17 cellular contexts compared by ENCODE assay signal in genomic region chr12:10301103-10301502, GRCh38. TPM values are rescaled to one million over a fixed set of nuclear protein-coding genes. Genes with fewer than 3 reads are reported as not detected.
DNase-seq lines count a peak whose midpoint lies in the region; ATAC-seq and TF ChIP-seq lines count a peak whose summit lies in the region.
"Had no signal": no experiment of that assay in that cellular context is flagged by ENCODE, and none has a peak within 500 bp of the region (broad histone marks: within the 10 kb centered on the region; RNA-seq: fewer than 3 reads in every experiment).

No MANE protein-coding gene starts in this region.

- no peaks in the 10 kb centered on the region for H3K9me3 Mint-ChIP-seq in activated CD4-positive, alpha-beta memory T cell treated with anti-CD3 and anti-CD28 coated beads for 36 hours
- H3K9me3 Mint-ChIP-seq in activated CD4-positive, alpha-beta memory T cell treated with anti-CD3 and anti-CD28 coated beads, Interleukin-2, amount 10 ng/mL, durations not matched to agents 7 days and 5 days, result peaks cover 7% of the 10 kb centered on the region
- H3K9me3 Mint-ChIP-seq in activated CD8-positive, alpha-beta T cell treated with anti-CD3 and anti-CD28 coated beads, Interleukin-2, amount 10 ng/mL, durations not matched to agents 7 days and 5 days (ENCODE audit: insufficient read depth), result peaks cover 3% of the 10 kb centered on the region
- no peaks in the 10 kb centered on the region for H3K9me3 Mint-ChIP-seq in effector memory CD8-positive, alpha-beta T cell
- H3K9me3 Mint-ChIP-seq in endodermal cell, result peaks cover 32% of the 10 kb centered on the region
- H3K9me3 Mint-ChIP-seq: activated naive CD4-positive, alpha-beta T cell treated with anti-CD3 and anti-CD28 coated beads, Interleukin-2, amount 50 U/mL, for 24 hours had no signal

- no peaks in the 10 kb centered on the region for H3K36me3 ChIP-seq in endodermal cell (ENCODE audit: control insufficient read depth, insufficient read depth, low read length)
- H3K36me3 ChIP-seq: colonic mucosa had no signal

- POLR2A ChIA-PET in activated CD4-positive, alpha-beta memory T cell treated with anti-CD3 and anti-CD28 coated beads for 36 hours (lab: Charles Lee), result interaction anchor here (0.8 to 0.9 kb wide), 2 partner anchors 17 to 20 kb away, joined by 3 to 4 read pairs; no protein-coding TSS in a partner anchor
- POLR2A ChIA-PET in activated CD4-positive, alpha-beta memory T cell treated with anti-CD3 and anti-CD28 coated beads, Interleukin-2, amount 10 ng/mL, durations not matched to agents 7 days and 5 days (lab: Charles Lee), result no interaction called here
- POLR2A ChIA-PET in activated CD8-positive, alpha-beta T cell treated with anti-CD3 and anti-CD28 coated beads, Interleukin-2, amount 10 ng/mL, durations not matched to agents 7 days and 5 days (lab: Charles Lee), result interaction anchor here (1.0 kb wide), 1 partner anchor 21 kb away, joined by 3 read pairs; no protein-coding TSS in a partner anchor

- intact Hi-C loops in activated CD4-positive, alpha-beta memory T cell treated with anti-CD3 and anti-CD28 coated beads for 36 hours (cut with micrococcal nuclease), result loop anchor here (5.0 to 10.0 kb wide), 4 partner anchors 154 to 559 kb away; partner anchors contain the start of genes CLEC2B and STYK1

- no peak overlapping the region for H3K4me3 Mint-ChIP-seq in activated CD4-positive, alpha-beta memory T cell treated with anti-CD3 and anti-CD28 coated beads for 36 hours
- H3K4me3 Mint-ChIP-seq in activated CD4-positive, alpha-beta memory T cell treated with anti-CD3 and anti-CD28 coated beads, Interleukin-2, amount 10 ng/mL, durations not matched to agents 7 days and 5 days, result no peak overlapping the region
- no peak overlapping the region for H3K4me3 Mint-ChIP-seq in activated CD8-positive, alpha-beta T cell treated with anti-CD3 and anti-CD28 coated beads, Interleukin-2, amount 10 ng/mL, durations not matched to agents 7 days and 5 days
- peak overlapping the region; percentile 12 to 40 for H3K4me3 Mint-ChIP-seq in effector memory CD8-positive, alpha-beta T cell
- H3K4me3 Mint-ChIP-seq in endodermal cell, result no peak overlapping the region
- H3K4me3 Mint-ChIP-seq: activated naive CD4-positive, alpha-beta T cell treated with anti-CD3 and anti-CD28 coated beads, Interleukin-2, amount 50 U/mL, for 24 hours; naive thymus-derived CD8-positive, alpha-beta T cell had no signal

- no peak overlapping the region for H3K9ac ChIP-seq in endodermal cell (ENCODE audit: extremely low read depth, low read length, poor library complexity, severe bottlenecking)

- no peak overlapping the region for H3K27ac ChIP-seq in endodermal cell (ENCODE audit: low read depth, low read length)
- H3K27ac ChIP-seq: colonic mucosa had no signal

- peak; percentile 53 for DNase-seq in activated CD4-positive, alpha-beta memory T cell treated with anti-CD3 and anti-CD28 coated beads for 36 hours
- DNase-seq in activated CD4-positive, alpha-beta memory T cell treated with anti-CD3 and anti-CD28 coated beads, Interleukin-2, amount 10 ng/mL, durations not matched to agents 7 days and 5 days, result no peak
- DNase-seq in activated CD8-positive, alpha-beta T cell treated with anti-CD3 and anti-CD28 coated beads, Interleukin-2, amount 10 ng/mL, durations not matched to agents 7 days and 5 days, result no peak
- no peak for DNase-seq in effector memory CD8-positive, alpha-beta T cell
- peak; percentile 74 for DNase-seq in stimulated activated CD8-positive, alpha-beta memory T cell treated with anti-CD3 and anti-CD28 coated beads, Interleukin-4, amount 100 ng/mL, for 48 hours
- DNase-seq in endodermal cell (no peak), GM13977 (ENCODE audit: low spot score) (no peak), cerebellum (ENCODE audit: low spot score) (no peak)
- DNase-seq: activated CD4-positive, CD25-positive, alpha-beta regulatory T cell treated with anti-CD3 and anti-CD28 coated beads, Interleukin-2, amount 50 U/mL, for 72 hours; colonic mucosa; GOT3; naive thymus-derived CD8-positive, alpha-beta T cell; NCI-H1105; NCI-H226; substantia nigra had no signal

- no peak overlapping the region for H3K4me3 ChIP-seq in endodermal cell (ENCODE audit: low read length)
- H3K4me3 ChIP-seq: colonic mucosa had no signal

- CTCF ChIA-PET in activated CD4-positive, alpha-beta memory T cell treated with anti-CD3 and anti-CD28 coated beads for 36 hours (lab: Charles Lee), result interaction anchor here (1.0 kb wide), 1 partner anchor 21 kb away, joined by 3 read pairs; no protein-coding TSS in a partner anchor
- CTCF ChIA-PET in activated CD4-positive, alpha-beta memory T cell treated with anti-CD3 and anti-CD28 coated beads, Interleukin-2, amount 10 ng/mL, durations not matched to agents 7 days and 5 days (lab: Charles Lee), result no interaction called here
- CTCF ChIA-PET in activated CD8-positive, alpha-beta T cell treated with anti-CD3 and anti-CD28 coated beads, Interleukin-2, amount 10 ng/mL, durations not matched to agents 7 days and 5 days (lab: Charles Lee), result interaction anchor here (0.6 to 1.2 kb wide), 3 partner anchors 65 to 1707 kb away, joined by 3 to 6 read pairs (median 3); no protein-coding TSS in a partner anchor

- H3K27ac Mint-ChIP-seq in activated CD4-positive, alpha-beta memory T cell treated with anti-CD3 and anti-CD28 coated beads for 36 hours, result no peak overlapping the region
- no peak overlapping the region for H3K27ac Mint-ChIP-seq in activated CD4-positive, alpha-beta memory T cell treated with anti-CD3 and anti-CD28 coated beads, Interleukin-2, amount 10 ng/mL, durations not matched to agents 7 days and 5 days
- H3K27ac Mint-ChIP-seq in activated CD8-positive, alpha-beta T cell treated with anti-CD3 and anti-CD28 coated beads, Interleukin-2, amount 10 ng/mL, durations not matched to agents 7 days and 5 days, result no peak overlapping the region
- H3K27ac Mint-ChIP-seq in effector memory CD8-positive, alpha-beta T cell, result peak overlapping the region; percentile 62 to 84
- no peak overlapping the region for H3K27ac Mint-ChIP-seq in endodermal cell
- H3K27ac Mint-ChIP-seq: activated naive CD4-positive, alpha-beta T cell treated with anti-CD3 and anti-CD28 coated beads, Interleukin-2, amount 50 U/mL, for 24 hours had no signal

- in situ Hi-C loops in GM13977 (cut with MboI; ENCODE audit: low pct_unique_long_range_greater_than_20kb, low sequenced_read_pairs, unreplicated experiment), result no loop called here

- TF ChIP-seq CTCF in endodermal cell (conservative IDR thresholded peaks at IDR 0.05) (no peak), GM13977 (IDR thresholded peaks at IDR 0.05; ENCODE audit: extremely low read depth, insufficient read depth, missing control alignments) (no peak)

- peaks cover 49% of the 10 kb centered on the region for H3K4me1 Mint-ChIP-seq in activated CD4-positive, alpha-beta memory T cell treated with anti-CD3 and anti-CD28 coated beads for 36 hours (ENCODE audit: low read depth)
- H3K4me1 Mint-ChIP-seq in activated CD4-positive, alpha-beta memory T cell treated with anti-CD3 and anti-CD28 coated beads, Interleukin-2, amount 10 ng/mL, durations not matched to agents 7 days and 5 days, result peaks cover 26% of the 10 kb centered on the region
- peaks cover 53% of the 10 kb centered on the region for H3K4me1 Mint-ChIP-seq in activated CD8-positive, alpha-beta T cell treated with anti-CD3 and anti-CD28 coated beads, Interleukin-2, amount 10 ng/mL, durations not matched to agents 7 days and 5 days (ENCODE audit: low read depth)
- peaks cover 42 to 68% of the 10 kb centered on the region in 2 donors for H3K4me1 Mint-ChIP-seq in effector memory CD8-positive, alpha-beta T cell (ENCODE audit: low read depth in 2 of 2)
- no peaks in the 10 kb centered on the region for H3K4me1 Mint-ChIP-seq in endodermal cell

- no peaks in the 10 kb centered on the region for H3K4me1 ChIP-seq in endodermal cell (ENCODE audit: control insufficient read depth, insufficient read depth, low read length)
- H3K4me1 ChIP-seq: colonic mucosa had no signal

- no peaks in the 10 kb centered on the region for H3K36me3 Mint-ChIP-seq in activated CD4-positive, alpha-beta memory T cell treated with anti-CD3 and anti-CD28 coated beads for 36 hours
- peaks cover 3% of the 10 kb centered on the region for H3K36me3 Mint-ChIP-seq in activated CD4-positive, alpha-beta memory T cell treated with anti-CD3 and anti-CD28 coated beads, Interleukin-2, amount 10 ng/mL, durations not matched to agents 7 days and 5 days (ENCODE audit: low read depth)
- H3K36me3 Mint-ChIP-seq in activated CD8-positive, alpha-beta T cell treated with anti-CD3 and anti-CD28 coated beads, Interleukin-2, amount 10 ng/mL, durations not matched to agents 7 days and 5 days (ENCODE audit: low read depth), result peaks cover 34% of the 10 kb centered on the region
- peaks cover 23% of the 10 kb centered on the region for H3K36me3 Mint-ChIP-seq in effector memory CD8-positive, alpha-beta T cell (ENCODE audit: insufficient read depth)
- H3K36me3 Mint-ChIP-seq in endodermal cell (ENCODE audit: low read depth), result peaks cover 2% of the 10 kb centered on the region
- H3K36me3 Mint-ChIP-seq: activated naive CD4-positive, alpha-beta T cell treated with anti-CD3 and anti-CD28 coated beads, Interleukin-2, amount 50 U/mL, for 24 hours had no signal

- H3K9me3 ChIP-seq in endodermal cell (ENCODE audit: control insufficient read depth, low read length), result peaks cover 14% of the 10 kb centered on the region
- H3K9me3 ChIP-seq: colonic mucosa had no signal

- H3K27me3 Mint-ChIP-seq in activated CD4-positive, alpha-beta memory T cell treated with anti-CD3 and anti-CD28 coated beads for 36 hours, result peaks cover 23% of the 10 kb centered on the region
- peaks cover 28% of the 10 kb centered on the region for H3K27me3 Mint-ChIP-seq in activated CD4-positive, alpha-beta memory T cell treated with anti-CD3 and anti-CD28 coated beads, Interleukin-2, amount 10 ng/mL, durations not matched to agents 7 days and 5 days
- no peaks in the 10 kb centered on the region for H3K27me3 Mint-ChIP-seq in activated CD8-positive, alpha-beta T cell treated with anti-CD3 and anti-CD28 coated beads, Interleukin-2, amount 10 ng/mL, durations not matched to agents 7 days and 5 days (ENCODE audit: low read depth)
- no peaks in the 10 kb centered on the region for H3K27me3 Mint-ChIP-seq in effector memory CD8-positive, alpha-beta T cell
- H3K27me3 Mint-ChIP-seq in endodermal cell (ENCODE audit: insufficient read depth), result no peaks in the 10 kb centered on the region
- H3K27me3 Mint-ChIP-seq: activated naive CD4-positive, alpha-beta T cell treated with anti-CD3 and anti-CD28 coated beads, Interleukin-2, amount 50 U/mL, for 24 hours had no signal

- ATAC-seq in activated CD8-positive, alpha-beta T cell treated with anti-CD3 and anti-CD28 coated beads, Interleukin-2, amount 10 ng/mL, durations not matched to agents 7 days and 5 days, result peak; percentile 12
- no peak for ATAC-seq in effector memory CD8-positive, alpha-beta T cell (replicated peaks)
- ATAC-seq: esophagus mucosa; naive thymus-derived CD8-positive, alpha-beta T cell had no signal

- H3K27me3 ChIP-seq in endodermal cell (ENCODE audit: control insufficient read depth, insufficient read depth, low read length, poor library complexity, severe bottlenecking), result no peaks in the 10 kb centered on the region
- H3K27me3 ChIP-seq: colonic mucosa had no signal

- WGBS in endodermal cell (ENCODE audit: insufficient coverage in 1 of 2, insufficient read length in 1 of 2), 2 experiments, result 83 to 85% methylated on average over 1 of the region's 1 CpG

RNA-seq across cellular contexts. Expression of gene KLRD1, which starts 6.6 kb away (rescaled TPM):
- total RNA-seq in activated CD4-positive, alpha-beta memory T cell treated with anti-CD3 and anti-CD28 coated beads for 36 hours, result under 1 TPM; 0.22 to 0.26 TPM
- 1 to 10 TPM in 1 of 2 experiments, under 1 TPM in 1; 0.65 to 1.1 TPM for total RNA-seq in activated CD4-positive, alpha-beta memory T cell treated with anti-CD3 and anti-CD28 coated beads, Interleukin-2, amount 10 ng/mL, durations not matched to agents 7 days and 5 days
- total RNA-seq in activated CD8-positive, alpha-beta T cell treated with anti-CD3 and anti-CD28 coated beads, Interleukin-2, amount 10 ng/mL, durations not matched to agents 7 days and 5 days, result 1 to 10 TPM; 7.6 to 8.8 TPM
- total RNA-seq in endodermal cell (1 to 10 TPM in 1 of 2 donors, under 1 TPM in 1; 0.59 to 2.2 TPM), cerebellum (0.27 TPM)
- 0.89 TPM for polyA plus RNA-seq in endodermal cell (2013, experiment 1 of 2)
- polyA plus RNA-seq in endodermal cell (2013, experiment 2 of 2), result 0.04 TPM
- total RNA-seq: esophagus mucosa had no signal

Comparison
In these comparisons a context has a peak if more than half of its experiments do, and no peak if none do; other contexts are left out.
1. DNase-seq: peak in activated CD4-positive, alpha-beta memory T cell treated with anti-CD3 and anti-CD28 coated beads for 36 hours (single experiment) and stimulated activated CD8-positive, alpha-beta memory T cell treated with anti-CD3 and anti-CD28 coated beads, Interleukin-4, amount 100 ng/mL, for 48 hours (single experiment); none in activated CD4-positive, alpha-beta memory T cell treated with anti-CD3 and anti-CD28 coated beads, Interleukin-2, amount 10 ng/mL, durations not matched to agents 7 days and 5 days (single experiment), activated CD8-positive, alpha-beta T cell treated with anti-CD3 and anti-CD28 coated beads, Interleukin-2, amount 10 ng/mL, durations not matched to agents 7 days and 5 days (single experiment), effector memory CD8-positive, alpha-beta T cell (0 of 3), endodermal cell (single experiment), GM13977 (single experiment) and cerebellum (single experiment).
2. H3K27ac Mint-ChIP-seq: peak in effector memory CD8-positive, alpha-beta T cell (2 of 2); none in activated CD4-positive, alpha-beta memory T cell treated with anti-CD3 and anti-CD28 coated beads for 36 hours (single experiment), activated CD4-positive, alpha-beta memory T cell treated with anti-CD3 and anti-CD28 coated beads, Interleukin-2, amount 10 ng/mL, durations not matched to agents 7 days and 5 days (single experiment), activated CD8-positive, alpha-beta T cell treated with anti-CD3 and anti-CD28 coated beads, Interleukin-2, amount 10 ng/mL, durations not matched to agents 7 days and 5 days (single experiment) and endodermal cell (single experiment).
3. H3K4me3 Mint-ChIP-seq: peak in effector memory CD8-positive, alpha-beta T cell (2 of 2); none in activated CD4-positive, alpha-beta memory T cell treated with anti-CD3 and anti-CD28 coated beads for 36 hours (single experiment), activated CD4-positive, alpha-beta memory T cell treated with anti-CD3 and anti-CD28 coated beads, Interleukin-2, amount 10 ng/mL, durations not matched to agents 7 days and 5 days (single experiment), activated CD8-positive, alpha-beta T cell treated with anti-CD3 and anti-CD28 coated beads, Interleukin-2, amount 10 ng/mL, durations not matched to agents 7 days and 5 days (single experiment) and endodermal cell (single experiment).